ENCODE assay signal across 8 cellular contexts in the genomic region with DNA sequence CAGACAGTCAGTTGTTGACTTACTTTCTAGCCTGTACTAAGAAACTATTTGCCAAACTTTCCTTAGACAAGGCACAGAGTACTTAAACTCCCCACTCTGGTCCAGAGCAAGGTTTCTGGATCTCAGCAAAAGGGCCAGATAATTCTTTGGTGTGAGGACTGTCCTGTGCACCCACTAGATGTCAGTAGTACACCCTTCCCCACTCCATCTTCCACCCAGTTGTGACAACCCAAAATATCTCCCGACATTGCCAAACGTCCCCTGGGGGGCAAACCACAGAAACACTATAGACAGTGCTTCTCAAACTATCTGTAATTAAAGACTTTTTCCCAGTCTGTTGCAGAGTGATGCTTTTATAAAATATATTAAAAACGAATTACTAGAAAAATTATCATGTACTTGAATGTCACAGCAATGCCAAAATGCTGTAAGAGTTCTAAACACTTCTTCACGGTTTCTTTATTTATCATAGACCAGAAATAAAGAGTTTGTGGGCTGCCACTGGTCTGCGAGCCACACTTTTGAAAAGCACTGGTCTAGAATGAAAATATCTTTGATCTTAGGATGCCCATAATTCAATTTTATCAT.
DNase-seq lines count a peak whose midpoint lies in the region; ATAC-seq and TF ChIP-seq lines count a peak whose summit lies in the region.

No MANE protein-coding gene starts in this region.

- no peak overlapping the region for H3K4me3 Mint-ChIP-seq in GM23338

- DNase-seq in stimulated activated CD4-positive, alpha-beta T cell treated with anti-CD3 and anti-CD28 coated beads, Interleukin-15, amount 100 ng/mL, for 24 hours: peak; percentile 10
- DNase-seq in stimulated activated CD4-positive, alpha-beta T cell treated with anti-CD3 and anti-CD28 coated beads, Interleukin-4, amount 100 ng/mL, for 4 hours: no peak
- DNase-seq in GM23338 (ENCODE audit: low spot score) (peak; percentile 65), left ventricle myocardium inferior (no peak), cerebellum (ENCODE audit: low spot score) (no peak)
- peak; percentile 27 for DNase-seq in stimulated activated CD8-positive, alpha-beta memory T cell treated with anti-CD3 and anti-CD28 coated beads, Interleukin-4, amount 100 ng/mL, for 48 hours

- no peaks in the 10 kb centered on the region; the same call in 2 of the 3 replicates for H3K36me3 Mint-ChIP-seq in GM23338 (ENCODE audit: low read depth)

- H3K9me2 ChIP-seq in GM23338 (ENCODE audit: insufficient read depth): no peaks in the 10 kb centered on the region

- H3K4me1 ChIP-seq in GM23338 (ENCODE audit: insufficient read depth): peaks cover 28% of the 10 kb centered on the region
- peaks cover 22% of the 10 kb centered on the region for H3K4me1 ChIP-seq in left ventricle myocardium inferior

- no peaks in the 10 kb centered on the region for H4K20me1 ChIP-seq in GM23338 (replicated peaks; ENCODE audit: insufficient read depth)

- peaks cover 31% of the 10 kb centered on the region for H3K4me1 Mint-ChIP-seq in GM23338

- H3K36me3 ChIP-seq in GM23338 (ENCODE audit: insufficient read depth) (no peaks in the 10 kb centered on the region), left ventricle myocardium inferior (no peaks in the 10 kb centered on the region)

- peaks cover 1% of the 10 kb centered on the region for H3K27me3 Mint-ChIP-seq in GM23338 (ENCODE audit: insufficient read depth, low read depth, poor library complexity)

- no peaks in the 10 kb centered on the region for H3K9me3 ChIP-seq in left ventricle myocardium inferior (replicated peaks)

- ATAC-seq in GM23338: peak; percentile 84

- intact Hi-C loops in left ventricle myocardium inferior (cut with micrococcal nuclease): no loop called here

- no peak overlapping the region for H3K27ac ChIP-seq in GM23338 (ENCODE audit: low read depth)
- no peak overlapping the region for H3K27ac ChIP-seq in left ventricle myocardium inferior (replicated peaks)

- no peak overlapping the region for H3K4me2 ChIP-seq in GM23338

- no peak overlapping the region for H2AFZ ChIP-seq in GM23338

- H3F3A ChIP-seq in GM23338 (replicated peaks; ENCODE audit: low read depth): no peaks in the 10 kb centered on the region

- no peak overlapping the region for H3K27ac Mint-ChIP-seq in GM23338

- no peaks in the 10 kb centered on the region for H3K9me3 Mint-ChIP-seq in GM23338

- peak; percentile 72 to 84 for TF ChIP-seq CTCF in GM23338 (conservative IDR thresholded peaks at IDR 0.05; ENCODE audit: low read depth in 2 of 2)
- TF ChIP-seq CTCF in LNCAP (IDR thresholded peaks at IDR 0.05): peak; percentile 24; the same call in 1 of the 2 replicates
- peak; percentile 77 for TF ChIP-seq CTCF in WI38 (IDR thresholded peaks at IDR 0.05; ENCODE audit: low read depth, low read length)
- peak; percentile 78 for TF ChIP-seq CTCF in left ventricle myocardium inferior (IDR thresholded peaks at IDR 0.05; ENCODE audit: borderline replicate concordance)

- H3K4me3 ChIP-seq in GM23338 (no peak overlapping the region), WI38 (ENCODE audit: low read depth, low read length) (no peak overlapping the region), left ventricle myocardium inferior (no peak overlapping the region)

- H3K79me2 ChIP-seq in GM23338 (replicated peaks; ENCODE audit: insufficient read depth): no peaks in the 10 kb centered on the region

- H3K27me3 ChIP-seq in GM23338 (ENCODE audit: insufficient read depth): no peaks in the 10 kb centered on the region
- no peaks in the 10 kb centered on the region for H3K27me3 ChIP-seq in left ventricle myocardium inferior (ENCODE audit: low read depth)

TF ChIP-seq in GM23338, 12 proteins besides CTCF, POLR2A, EP300 and RAD21 (continues in another document):
- TF ChIP-seq, protein P1, sequence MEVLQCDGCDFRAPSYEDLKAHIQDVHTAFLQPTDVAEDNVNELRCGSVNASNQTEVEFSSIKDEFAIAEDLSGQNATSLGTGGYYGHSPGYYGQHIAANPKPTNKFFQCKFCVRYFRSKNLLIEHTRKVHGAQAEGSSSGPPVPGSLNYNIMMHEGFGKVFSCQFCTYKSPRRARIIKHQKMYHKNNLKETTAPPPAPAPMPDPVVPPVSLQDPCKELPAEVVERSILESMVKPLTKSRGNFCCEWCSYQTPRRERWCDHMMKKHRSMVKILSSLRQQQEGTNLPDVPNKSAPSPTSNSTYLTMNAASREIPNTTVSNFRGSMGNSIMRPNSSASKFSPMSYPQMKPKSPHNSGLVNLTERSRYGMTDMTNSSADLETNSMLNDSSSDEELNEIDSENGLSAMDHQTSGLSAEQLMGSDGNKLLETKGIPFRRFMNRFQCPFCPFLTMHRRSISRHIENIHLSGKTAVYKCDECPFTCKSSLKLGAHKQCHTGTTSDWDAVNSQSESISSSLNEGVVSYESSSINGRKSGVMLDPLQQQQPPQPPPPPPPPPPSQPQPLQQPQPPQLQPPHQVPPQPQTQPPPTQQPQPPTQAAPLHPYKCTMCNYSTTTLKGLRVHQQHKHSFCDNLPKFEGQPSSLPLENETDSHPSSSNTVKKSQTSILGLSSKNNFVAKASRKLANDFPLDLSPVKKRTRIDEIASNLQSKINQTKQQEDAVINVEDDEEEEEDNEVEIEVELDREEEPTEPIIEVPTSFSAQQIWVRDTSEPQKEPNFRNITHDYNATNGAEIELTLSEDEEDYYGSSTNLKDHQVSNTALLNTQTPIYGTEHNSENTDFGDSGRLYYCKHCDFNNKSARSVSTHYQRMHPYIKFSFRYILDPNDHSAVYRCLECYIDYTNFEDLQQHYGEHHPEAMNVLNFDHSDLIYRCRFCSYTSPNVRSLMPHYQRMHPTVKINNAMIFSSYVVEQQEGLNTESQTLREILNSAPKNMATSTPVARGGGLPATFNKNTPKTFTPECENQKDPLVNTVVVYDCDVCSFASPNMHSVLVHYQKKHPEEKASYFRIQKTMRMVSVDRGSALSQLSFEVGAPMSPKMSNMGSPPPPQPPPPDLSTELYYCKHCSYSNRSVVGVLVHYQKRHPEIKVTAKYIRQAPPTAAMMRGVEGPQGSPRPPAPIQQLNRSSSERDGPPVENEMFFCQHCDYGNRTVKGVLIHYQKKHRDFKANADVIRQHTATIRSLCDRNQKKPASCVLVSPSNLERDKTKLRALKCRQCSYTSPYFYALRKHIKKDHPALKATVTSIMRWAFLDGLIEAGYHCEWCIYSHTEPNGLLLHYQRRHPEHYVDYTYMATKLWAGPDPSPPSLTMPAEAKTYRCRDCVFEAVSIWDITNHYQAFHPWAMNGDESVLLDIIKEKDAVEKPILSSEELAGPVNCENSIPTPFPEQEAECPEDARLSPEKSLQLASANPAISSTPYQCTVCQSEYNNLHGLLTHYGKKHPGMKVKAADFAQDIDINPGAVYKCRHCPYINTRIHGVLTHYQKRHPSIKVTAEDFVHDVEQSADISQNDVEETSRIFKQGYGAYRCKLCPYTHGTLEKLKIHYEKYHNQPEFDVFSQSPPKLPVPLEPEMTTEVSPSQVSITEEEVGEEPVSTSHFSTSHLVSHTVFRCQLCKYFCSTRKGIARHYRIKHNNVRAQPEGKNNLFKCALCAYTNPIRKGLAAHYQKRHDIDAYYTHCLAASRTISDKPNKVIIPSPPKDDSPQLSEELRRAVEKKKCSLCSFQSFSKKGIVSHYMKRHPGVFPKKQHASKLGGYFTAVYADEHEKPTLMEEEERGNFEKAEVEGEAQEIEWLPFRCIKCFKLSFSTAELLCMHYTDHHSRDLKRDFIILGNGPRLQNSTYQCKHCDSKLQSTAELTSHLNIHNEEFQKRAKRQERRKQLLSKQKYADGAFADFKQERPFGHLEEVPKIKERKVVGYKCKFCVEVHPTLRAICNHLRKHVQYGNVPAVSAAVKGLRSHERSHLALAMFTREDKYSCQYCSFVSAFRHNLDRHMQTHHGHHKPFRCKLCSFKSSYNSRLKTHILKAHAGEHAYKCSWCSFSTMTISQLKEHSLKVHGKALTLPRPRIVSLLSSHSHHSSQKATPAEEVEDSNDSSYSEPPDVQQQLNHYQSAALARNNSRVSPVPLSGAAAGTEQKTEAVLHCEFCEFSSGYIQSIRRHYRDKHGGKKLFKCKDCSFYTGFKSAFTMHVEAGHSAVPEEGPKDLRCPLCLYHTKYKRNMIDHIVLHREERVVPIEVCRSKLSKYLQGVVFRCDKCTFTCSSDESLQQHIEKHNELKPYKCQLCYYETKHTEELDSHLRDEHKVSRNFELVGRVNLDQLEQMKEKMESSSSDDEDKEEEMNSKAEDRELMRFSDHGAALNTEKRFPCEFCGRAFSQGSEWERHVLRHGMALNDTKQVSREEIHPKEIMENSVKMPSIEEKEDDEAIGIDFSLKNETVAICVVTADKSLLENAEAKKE (CRISPR knock-in tag; IDR thresholded peaks at IDR 0.05): no peak
- TF ChIP-seq, protein P2, sequence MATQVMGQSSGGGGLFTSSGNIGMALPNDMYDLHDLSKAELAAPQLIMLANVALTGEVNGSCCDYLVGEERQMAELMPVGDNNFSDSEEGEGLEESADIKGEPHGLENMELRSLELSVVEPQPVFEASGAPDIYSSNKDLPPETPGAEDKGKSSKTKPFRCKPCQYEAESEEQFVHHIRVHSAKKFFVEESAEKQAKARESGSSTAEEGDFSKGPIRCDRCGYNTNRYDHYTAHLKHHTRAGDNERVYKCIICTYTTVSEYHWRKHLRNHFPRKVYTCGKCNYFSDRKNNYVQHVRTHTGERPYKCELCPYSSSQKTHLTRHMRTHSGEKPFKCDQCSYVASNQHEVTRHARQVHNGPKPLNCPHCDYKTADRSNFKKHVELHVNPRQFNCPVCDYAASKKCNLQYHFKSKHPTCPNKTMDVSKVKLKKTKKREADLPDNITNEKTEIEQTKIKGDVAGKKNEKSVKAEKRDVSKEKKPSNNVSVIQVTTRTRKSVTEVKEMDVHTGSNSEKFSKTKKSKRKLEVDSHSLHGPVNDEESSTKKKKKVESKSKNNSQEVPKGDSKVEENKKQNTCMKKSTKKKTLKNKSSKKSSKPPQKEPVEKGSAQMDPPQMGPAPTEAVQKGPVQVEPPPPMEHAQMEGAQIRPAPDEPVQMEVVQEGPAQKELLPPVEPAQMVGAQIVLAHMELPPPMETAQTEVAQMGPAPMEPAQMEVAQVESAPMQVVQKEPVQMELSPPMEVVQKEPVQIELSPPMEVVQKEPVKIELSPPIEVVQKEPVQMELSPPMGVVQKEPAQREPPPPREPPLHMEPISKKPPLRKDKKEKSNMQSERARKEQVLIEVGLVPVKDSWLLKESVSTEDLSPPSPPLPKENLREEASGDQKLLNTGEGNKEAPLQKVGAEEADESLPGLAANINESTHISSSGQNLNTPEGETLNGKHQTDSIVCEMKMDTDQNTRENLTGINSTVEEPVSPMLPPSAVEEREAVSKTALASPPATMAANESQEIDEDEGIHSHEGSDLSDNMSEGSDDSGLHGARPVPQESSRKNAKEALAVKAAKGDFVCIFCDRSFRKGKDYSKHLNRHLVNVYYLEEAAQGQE (IDR thresholded peaks at IDR 0.05; ENCODE audit: unreplicated experiment): no peak

Comparison
In these comparisons a context has a peak if more than half of its experiments do, and no peak if none do; other contexts are left out.
1. DNase-seq: peak in stimulated activated CD4-positive, alpha-beta T cell treated with anti-CD3 and anti-CD28 coated beads, Interleukin-15, amount 100 ng/mL, for 24 hours (single experiment), GM23338 (single experiment) and stimulated activated CD8-positive, alpha-beta memory T cell treated with anti-CD3 and anti-CD28 coated beads, Interleukin-4, amount 100 ng/mL, for 48 hours (single experiment); none in stimulated activated CD4-positive, alpha-beta T cell treated with anti-CD3 and anti-CD28 coated beads, Interleukin-4, amount 100 ng/mL, for 4 hours (0 of 2), left ventricle myocardium inferior (single experiment) and cerebellum (single experiment).
2. CTCF ChIP-seq: peak in every context shown above with its lines; median percentile 78 in GM23338; 78 in left ventricle myocardium inferior; 77 in WI38; 24 in LNCAP.